Comparison of ENCODE assay signal across 20 cellular contexts in the genomic region with DNA sequence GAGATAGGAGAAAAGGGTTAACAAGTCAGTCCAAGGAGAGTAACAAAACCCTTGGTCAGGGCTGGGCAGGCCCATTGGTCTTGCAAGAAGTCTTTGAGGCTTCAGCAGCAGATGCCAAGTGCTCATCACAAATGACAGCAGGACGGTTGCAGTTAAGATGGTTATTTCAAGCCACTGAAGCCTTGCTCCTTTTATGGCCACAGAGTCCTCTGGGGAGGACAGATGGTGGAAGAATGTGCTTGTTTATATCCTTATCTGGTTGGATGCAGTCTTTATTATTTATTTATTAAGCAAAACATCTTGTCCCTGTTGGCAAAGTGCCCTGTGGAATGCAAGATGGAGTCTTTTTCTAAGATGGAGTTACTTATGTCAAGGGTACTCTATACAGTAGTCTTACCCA. TPM values are rescaled to one million over a fixed set of nuclear protein-coding genes. Genes with fewer than 3 reads are reported as not detected.
DNase-seq lines count a peak whose midpoint lies in the region; ATAC-seq and TF ChIP-seq lines count a peak whose summit lies in the region.
"Had no signal": no experiment of that assay in that cellular context is flagged by ENCODE, and none has a peak within 500 bp of the region (broad histone marks: within the 10 kb centered on the region; RNA-seq: fewer than 3 reads in every experiment).

No MANE protein-coding gene starts in this region.

- H3K36me3 Mint-ChIP-seq in activated naive CD4-positive, alpha-beta T cell treated with anti-CD3 and anti-CD28 coated beads, Interleukin-2, amount 10 ng/mL, durations not matched to agents 7 days and 5 days = peaks cover 31% of the 10 kb centered on the region
- peaks cover 14% of the 10 kb centered on the region for H3K36me3 Mint-ChIP-seq in central memory CD8-positive, alpha-beta T cell (ENCODE audit: insufficient read depth)
- H3K36me3 Mint-ChIP-seq in natural killer cell (peaks cover 2% of the 10 kb centered on the region), type B pancreatic cell (peaks cover 13% of the 10 kb centered on the region), CD14-positive monocyte (peaks cover 5 to 18% of the 10 kb centered on the region in 2 donors)

- ATAC-seq in central memory CD8-positive, alpha-beta T cell (replicated peaks; ENCODE audit: extremely low read depth, poor library complexity, severe bottlenecking) = no peak
- ATAC-seq in natural killer cell = no peak
- ATAC-seq in GM19328 (IDR thresholded peaks at IDR 0.05; ENCODE audit: unreplicated experiment) = no peak

- TF ChIP-seq CTCF in natural killer cell (IDR thresholded peaks at IDR 0.05) (no peak), type B pancreatic cell (conservative IDR thresholded peaks at IDR 0.05) (no peak), CD14-positive monocyte (IDR thresholded peaks at IDR 0.05) (no peak)

- peaks cover 25% of the 10 kb centered on the region for H3K4me1 Mint-ChIP-seq in activated naive CD4-positive, alpha-beta T cell treated with anti-CD3 and anti-CD28 coated beads, Interleukin-2, amount 10 ng/mL, durations not matched to agents 7 days and 5 days
- H3K4me1 Mint-ChIP-seq in central memory CD8-positive, alpha-beta T cell = peaks cover 13% of the 10 kb centered on the region
- H3K4me1 Mint-ChIP-seq in natural killer cell (peaks cover 11 to 13% of the 10 kb centered on the region in 2 donors), type B pancreatic cell (ENCODE audit: unreplicated experiment) (peaks cover 19% of the 10 kb centered on the region), CD14-positive monocyte (peaks cover 16% of the 10 kb centered on the region)

- no peak for DNase-seq in activated naive CD4-positive, alpha-beta T cell treated with anti-CD3 and anti-CD28 coated beads, Interleukin-2, amount 10 ng/mL, durations not matched to agents 7 days and 5 days
- DNase-seq in activated naive CD4-positive, alpha-beta T cell (lab: John Stamatoyannopoulos, UW) = no peak
- no peak for DNase-seq in central memory CD8-positive, alpha-beta T cell (ENCODE audit: low spot score in 2 of 2)
- DNase-seq in natural killer cell (no peak), type B pancreatic cell (ENCODE audit: extremely low spot score, unreplicated experiment) (no peak), CD14-positive monocyte (ENCODE audit: low spot score) (no peak), KG1 (lab: John Stamatoyannopoulos, UW) (no peak)
- DNase-seq: activated CD4-positive, alpha-beta T cell treated with anti-CD3 and anti-CD28 coated beads for 4 hours; activated T-cell treated with anti-CD3 and anti-CD28 coated beads, Interleukin-2, amount 50 U/mL, for 24 hours; amygdala; C1 segment of cervical spinal cord; Karpas-422; MV-4-11; NCI-H510A treated with DMSO at 0.1 percent for 48 hours; nephron progenitor cell; Peyer's patch; SJCRH30; T-helper 1 cell; trophoblast cell had no signal

- H3K27me3 Mint-ChIP-seq in activated naive CD4-positive, alpha-beta T cell treated with anti-CD3 and anti-CD28 coated beads, Interleukin-2, amount 10 ng/mL, durations not matched to agents 7 days and 5 days = no peaks in the 10 kb centered on the region
- no peaks in the 10 kb centered on the region for H3K27me3 Mint-ChIP-seq in central memory CD8-positive, alpha-beta T cell
- H3K27me3 Mint-ChIP-seq in natural killer cell (ENCODE audit: low read depth in 2 of 2) (no peaks in the 10 kb centered on the region), type B pancreatic cell (no peaks in the 10 kb centered on the region), CD14-positive monocyte (ENCODE audit: low read depth in 3 of 3) (peaks cover 0 to 2% (median 1%) of the 10 kb centered on the region in 3 donors)
- H3K27me3 Mint-ChIP-seq: activated T-cell treated with anti-CD3 and anti-CD28 coated beads, Interleukin-2, amount 50 U/mL, for 24 hours had no signal

- intact Hi-C loops in natural killer cell (cut with micrococcal nuclease) = no loop called here
- intact Hi-C loops in CD14-positive monocyte (cut with micrococcal nuclease) = loop anchor here in 1 of 2 donors (10.0 kb wide), 2 partner anchors 84 to 324 kb away; a partner anchor contains a TSS

- CTCF ChIA-PET in activated naive CD4-positive, alpha-beta T cell treated with anti-CD3 and anti-CD28 coated beads, Interleukin-2, amount 10 ng/mL, durations not matched to agents 7 days and 5 days (lab: Charles Lee) = no interaction called here

- H3K4me3 Mint-ChIP-seq in activated naive CD4-positive, alpha-beta T cell treated with anti-CD3 and anti-CD28 coated beads, Interleukin-2, amount 10 ng/mL, durations not matched to agents 7 days and 5 days = no peak overlapping the region
- H3K4me3 Mint-ChIP-seq in central memory CD8-positive, alpha-beta T cell = peak overlapping the region; percentile 39
- H3K4me3 Mint-ChIP-seq in natural killer cell (peak overlapping the region; percentile 61), type B pancreatic cell (peak overlapping the region; percentile 71), CD14-positive monocyte (no peak overlapping the region)
- H3K4me3 Mint-ChIP-seq: activated T-cell treated with anti-CD3 and anti-CD28 coated beads, Interleukin-2, amount 50 U/mL, for 24 hours; nephron progenitor cell had no signal

- peaks cover 32% of the 10 kb centered on the region for H3K9me3 Mint-ChIP-seq in activated naive CD4-positive, alpha-beta T cell treated with anti-CD3 and anti-CD28 coated beads, Interleukin-2, amount 10 ng/mL, durations not matched to agents 7 days and 5 days
- H3K9me3 Mint-ChIP-seq in central memory CD8-positive, alpha-beta T cell = peaks cover 15% of the 10 kb centered on the region
- H3K9me3 Mint-ChIP-seq in natural killer cell = peaks cover 0 to 2% of the 10 kb centered on the region in 2 donors
- H3K9me3 Mint-ChIP-seq in type B pancreatic cell = peaks cover 7% of the 10 kb centered on the region
- H3K9me3 Mint-ChIP-seq in CD14-positive monocyte = peaks cover 26 to 54% (median 46%) of the 10 kb centered on the region in 7 donors

- peak overlapping the region; percentile 70 for H3K27ac Mint-ChIP-seq in activated naive CD4-positive, alpha-beta T cell treated with anti-CD3 and anti-CD28 coated beads, Interleukin-2, amount 10 ng/mL, durations not matched to agents 7 days and 5 days
- no peak overlapping the region for H3K27ac Mint-ChIP-seq in central memory CD8-positive, alpha-beta T cell (ENCODE audit: low read depth)
- H3K27ac Mint-ChIP-seq in natural killer cell (no peak overlapping the region), type B pancreatic cell (peak overlapping the region; percentile 46), CD14-positive monocyte (no peak overlapping the region)
- H3K27ac Mint-ChIP-seq: activated T-cell treated with anti-CD3 and anti-CD28 coated beads, Interleukin-2, amount 50 U/mL, for 24 hours had no signal

RNA-seq across cellular contexts. Expression of a gene that starts 19.2 kb away (rescaled TPM):
- total RNA-seq in natural killer cell (100 to 1,000 TPM; 153 to 245 (median 204) TPM), type B pancreatic cell (ENCODE audit: low replicate concordance) (13.7 and 25.7 TPM in 2 replicates)
- 1 to 10 TPM; 6.6 to 9.5 TPM for polyA plus RNA-seq in CD14-positive monocyte

RNA-seq across cellular contexts. Expression of a gene that starts 51.2 kb away (rescaled TPM):
- 1 to 10 TPM; 2.5 to 5.0 (median 3.1) TPM for total RNA-seq in natural killer cell
- 7.6 and 10.6 TPM in 2 replicates for total RNA-seq in type B pancreatic cell (ENCODE audit: low replicate concordance)
- 1 to 10 TPM in 1 of 2 donors, under 1 TPM in 1; 0.61 to 1.9 TPM for polyA plus RNA-seq in CD14-positive monocyte

Comparison
In these comparisons a context has a peak if more than half of its experiments do, and no peak if none do; other contexts are left out.
1. H3K27ac Mint-ChIP-seq: peak in activated naive CD4-positive, alpha-beta T cell treated with anti-CD3 and anti-CD28 coated beads, Interleukin-2, amount 10 ng/mL, durations not matched to agents 7 days and 5 days (single experiment) and type B pancreatic cell (single experiment); none in central memory CD8-positive, alpha-beta T cell (single experiment), natural killer cell (0 of 2) and CD14-positive monocyte (0 of 7).
2. H3K4me3 Mint-ChIP-seq: peak in central memory CD8-positive, alpha-beta T cell (single experiment), natural killer cell (single experiment) and type B pancreatic cell (single experiment); none in activated naive CD4-positive, alpha-beta T cell treated with anti-CD3 and anti-CD28 coated beads, Interleukin-2, amount 10 ng/mL, durations not matched to agents 7 days and 5 days (single experiment) and CD14-positive monocyte (0 of 2).